In genomic region chr10:97960269-97960869, GRCh38 we compare ENCODE assay signal across 15 cellular contexts.
A peak's percentile ranks its signal among the peaks of the same experiment; 100 is the strongest.
DNase-seq lines count a peak whose midpoint lies in the region; ATAC-seq, FAIRE-seq and TF ChIP-seq lines count a peak whose summit lies in the region.
"Had no signal": no experiment of that assay in that cellular context is flagged by ENCODE, and none has a peak within 500 bp of the region (broad histone marks: within the 10 kb centered on the region; RNA-seq: fewer than 3 reads in every experiment).

No MANE protein-coding gene starts in this region.

- no peak for TF ChIP-seq CTCF in A549 (IDR thresholded peaks at IDR 0.05)
- TF ChIP-seq CTCF in GM23338 (conservative IDR thresholded peaks at IDR 0.05; ENCODE audit: low read depth in 2 of 2), result no peak
- no peak for TF ChIP-seq CTCF in spleen (IDR thresholded peaks at IDR 0.05 in 8 of 11, conservative IDR thresholded peaks at IDR 0.05 in 3 of 11)
- TF ChIP-seq CTCF in omental fat pad (IDR thresholded peaks at IDR 0.05), result no peak

- H3K9me3 ChIP-seq in A549 (no peaks in the 10 kb centered on the region), spleen (no peaks in the 10 kb centered on the region)
- H3K9me3 ChIP-seq: Caco-2 had no signal

- no peaks in the 10 kb centered on the region for H4K20me1 ChIP-seq in GM23338 (replicated peaks; ENCODE audit: insufficient read depth)

- no peak for FAIRE-seq in A549 (lab: Jason Lieb, UNC)
- FAIRE-seq: A204.1, GM18507 had no signal

- H3K9me3 Mint-ChIP-seq in GM23338, result no peaks in the 10 kb centered on the region
- H3K9me3 Mint-ChIP-seq: CD8-positive, alpha-beta memory T cell had no signal

- no peak for TF ChIP-seq RAD21 in A549 (conservative IDR thresholded peaks at IDR 0.05 in 1 of 2, IDR thresholded peaks at IDR 0.05 in 1 of 2)

- no peak overlapping the region for H2AFZ ChIP-seq in GM23338
- H2AFZ ChIP-seq: GM23248 had no signal

- H3K4me3 Mint-ChIP-seq in GM23338, result no peak overlapping the region
- H3K4me3 Mint-ChIP-seq: CD8-positive, alpha-beta memory T cell had no signal

- no peak overlapping the region for H3K4me2 ChIP-seq in A549
- no peak overlapping the region for H3K4me2 ChIP-seq in GM23338

- no peak for TF ChIP-seq POLR2A in A549 (IDR thresholded peaks at IDR 0.05; ENCODE audit: low read length)
- TF ChIP-seq POLR2A in spleen (IDR thresholded peaks at IDR 0.05), result no peak

- H3K79me2 ChIP-seq in GM23338 (replicated peaks; ENCODE audit: insufficient read depth), result no peaks in the 10 kb centered on the region

- no peaks in the 10 kb centered on the region for H3K9me2 ChIP-seq in GM23338 (ENCODE audit: insufficient read depth)

- no peak overlapping the region for H3K27ac ChIP-seq in A549
- no peak overlapping the region for H3K27ac ChIP-seq in GM23338 (ENCODE audit: low read depth)
- H3K27ac ChIP-seq in spleen, result no peak overlapping the region
- H3K27ac ChIP-seq: GM23248 had no signal

- no peak overlapping the region for H3K4me3 ChIP-seq in A549
- no peak overlapping the region for H3K4me3 ChIP-seq in GM23338
- no peak overlapping the region for H3K4me3 ChIP-seq in spleen
- H3K4me3 ChIP-seq: GM23248 had no signal

- ATAC-seq in A549 (no peak), GM23338 (no peak), HG03469 (IDR thresholded peaks at IDR 0.05; ENCODE audit: unreplicated experiment) (no peak), omental fat pad (ENCODE audit: low FRiP score) (no peak)

- H3K4me1 ChIP-seq in A549, result no peaks in the 10 kb centered on the region
- no peaks in the 10 kb centered on the region for H3K4me1 ChIP-seq in GM23338 (ENCODE audit: insufficient read depth)
- H3K4me1 ChIP-seq in spleen, result no peaks in the 10 kb centered on the region
- H3K4me1 ChIP-seq: Caco-2 had no signal

- no peak for TF ChIP-seq EP300 in A549 (IDR thresholded peaks at IDR 0.05)

- H3K27me3 ChIP-seq in GM23338 (ENCODE audit: insufficient read depth), result no peaks in the 10 kb centered on the region
- H3K27me3 ChIP-seq in spleen (replicated peaks in 1 of 7), result peaks cover 0 to 73% (median 4%) of the 10 kb centered on the region in 7 donors

- no peaks in the 10 kb centered on the region for H3F3A ChIP-seq in GM23338 (replicated peaks; ENCODE audit: low read depth)

- no peak overlapping the region for H3K27ac Mint-ChIP-seq in GM23338
- H3K27ac Mint-ChIP-seq: CD8-positive, alpha-beta memory T cell had no signal

- WGBS in A549 (ENCODE audit: missing lambda C conversion rate), result 1% methylated on average over 3 of the region's 3 CpGs
- WGBS in spleen, 5 donors, result 42 to 55% (median 49%) methylated on average over 3 of the region's 3 CpGs

- CTCF ChIA-PET in A549 (lab: Yijun Ruan, JAX), result interaction anchor here (1.3 kb wide), 1 partner anchor 45 kb away, joined by 4 read pairs; no protein-coding TSS in a partner anchor

- DNase-seq in A549 (ENCODE audit: low read depth in 1 of 2, low spot score in 1 of 2) (no peak), GM23338 (ENCODE audit: low spot score) (peak; percentile 24), left kidney (ENCODE audit: low read depth, low spot score) (peak; percentile 56), spleen (no peak), omental fat pad (ENCODE audit: low spot score) (no peak)
- DNase-seq in activated effector memory CD4-positive, alpha-beta T cell treated with anti-CD3 and anti-CD28 coated beads, Interleukin-2, amount 50 U/mL, for 16 hours, result no peak
- DNase-seq: Caco-2; CD8-positive, alpha-beta memory T cell; GF-D8; GM23248; H7 had no signal

- H3K27me3 Mint-ChIP-seq in GM23338 (ENCODE audit: insufficient read depth, low read depth, poor library complexity), result no peaks in the 10 kb centered on the region

- H3K36me3 Mint-ChIP-seq in GM23338 (ENCODE audit: low read depth), result no peaks in the 10 kb centered on the region
- H3K36me3 Mint-ChIP-seq: CD8-positive, alpha-beta memory T cell had no signal

- H3K36me3 ChIP-seq in GM23338 (ENCODE audit: insufficient read depth) (no peaks in the 10 kb centered on the region), spleen (no peaks in the 10 kb centered on the region)

- POLR2A ChIA-PET in A549 (lab: Yijun Ruan, JAX), result no interaction called here

- peaks cover 10% of the 10 kb centered on the region for H3K4me1 Mint-ChIP-seq in GM23338
- H3K4me1 Mint-ChIP-seq: CD8-positive, alpha-beta memory T cell had no signal

- intact Hi-C loops in spleen (cut with DNase I; ENCODE audit: low total_unique reads), result no loop called here

TF ChIP-seq in A549, 52 proteins besides CTCF, POLR2A, EP300 and RAD21 (continues in another document):
- 0 out of 2 replicates have a peak, but pooled peaks have one; percentile 23 for TF ChIP-seq EHMT2 (IDR thresholded peaks at IDR 0.05; ENCODE audit: low read depth)
- no peak for TF ChIP-seq PHF8 (IDR thresholded peaks at IDR 0.05; ENCODE audit: borderline replicate concordance, low read depth)
- no peak for TF ChIP-seq ESRRA (IDR thresholded peaks at IDR 0.05; ENCODE audit: borderline replicate concordance, low read length)
- TF ChIP-seq FOSB (CRISPR knock-in tag; IDR thresholded peaks at IDR 0.05), result no peak
- no peak for TF ChIP-seq NR3C1 (IDR thresholded peaks at IDR 0.05)
- TF ChIP-seq NFE2L2 (conservative IDR thresholded peaks at IDR 0.05; ENCODE audit: low read length), result no peak

TF ChIP-seq in GM23338, 12 proteins besides CTCF, POLR2A, EP300 and RAD21:
- TF ChIP-seq POLR2AphosphoS5 (IDR thresholded peaks at IDR 0.05; ENCODE audit: low read depth), result no peak
- TF ChIP-seq, protein P1, sequence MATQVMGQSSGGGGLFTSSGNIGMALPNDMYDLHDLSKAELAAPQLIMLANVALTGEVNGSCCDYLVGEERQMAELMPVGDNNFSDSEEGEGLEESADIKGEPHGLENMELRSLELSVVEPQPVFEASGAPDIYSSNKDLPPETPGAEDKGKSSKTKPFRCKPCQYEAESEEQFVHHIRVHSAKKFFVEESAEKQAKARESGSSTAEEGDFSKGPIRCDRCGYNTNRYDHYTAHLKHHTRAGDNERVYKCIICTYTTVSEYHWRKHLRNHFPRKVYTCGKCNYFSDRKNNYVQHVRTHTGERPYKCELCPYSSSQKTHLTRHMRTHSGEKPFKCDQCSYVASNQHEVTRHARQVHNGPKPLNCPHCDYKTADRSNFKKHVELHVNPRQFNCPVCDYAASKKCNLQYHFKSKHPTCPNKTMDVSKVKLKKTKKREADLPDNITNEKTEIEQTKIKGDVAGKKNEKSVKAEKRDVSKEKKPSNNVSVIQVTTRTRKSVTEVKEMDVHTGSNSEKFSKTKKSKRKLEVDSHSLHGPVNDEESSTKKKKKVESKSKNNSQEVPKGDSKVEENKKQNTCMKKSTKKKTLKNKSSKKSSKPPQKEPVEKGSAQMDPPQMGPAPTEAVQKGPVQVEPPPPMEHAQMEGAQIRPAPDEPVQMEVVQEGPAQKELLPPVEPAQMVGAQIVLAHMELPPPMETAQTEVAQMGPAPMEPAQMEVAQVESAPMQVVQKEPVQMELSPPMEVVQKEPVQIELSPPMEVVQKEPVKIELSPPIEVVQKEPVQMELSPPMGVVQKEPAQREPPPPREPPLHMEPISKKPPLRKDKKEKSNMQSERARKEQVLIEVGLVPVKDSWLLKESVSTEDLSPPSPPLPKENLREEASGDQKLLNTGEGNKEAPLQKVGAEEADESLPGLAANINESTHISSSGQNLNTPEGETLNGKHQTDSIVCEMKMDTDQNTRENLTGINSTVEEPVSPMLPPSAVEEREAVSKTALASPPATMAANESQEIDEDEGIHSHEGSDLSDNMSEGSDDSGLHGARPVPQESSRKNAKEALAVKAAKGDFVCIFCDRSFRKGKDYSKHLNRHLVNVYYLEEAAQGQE (IDR thresholded peaks at IDR 0.05; ENCODE audit: unreplicated experiment), result peak; percentile 69
TF ChIP-seq in GM23338: peak in this region for 1.

TF ChIP-seq in PFSK-1, 5 proteins besides CTCF, POLR2A, EP300 and RAD21:
- no peak for TF ChIP-seq POLR2AphosphoS5 (IDR thresholded peaks at IDR 0.05; ENCODE audit: low read depth, low read length)
- no peak for TF ChIP-seq TAF1 (IDR thresholded peaks at IDR 0.05; ENCODE audit: borderline replicate concordance, insufficient read depth, low read length)
- no peak for TF ChIP-seq SIN3A (IDR thresholded peaks at IDR 0.05; ENCODE audit: borderline replicate concordance, insufficient read depth, low read length)
- TF ChIP-seq, protein P1 (IDR thresholded peaks at IDR 0.05; ENCODE audit: insufficient read depth in 1 of 2, low read depth in 2 of 2, low read length in 2 of 2), result peak; percentile 63 to 90; a peak in 3 of 4 replicates
TF ChIP-seq in PFSK-1: peak in this region for 1.

Comparison
In these comparisons a context has a peak if more than half of its experiments do, and no peak if none do; other contexts are left out.
1. DNase-seq: peak in GM23338 (single experiment) and left kidney (single experiment); none in A549 (0 of 2), activated effector memory CD4-positive, alpha-beta T cell treated with anti-CD3 and anti-CD28 coated beads, Interleukin-2, amount 50 U/mL, for 16 hours (single experiment), spleen (single experiment) and omental fat pad (single experiment).